1 cellular context compared by ENCODE assay signal in the genomic region with DNA sequence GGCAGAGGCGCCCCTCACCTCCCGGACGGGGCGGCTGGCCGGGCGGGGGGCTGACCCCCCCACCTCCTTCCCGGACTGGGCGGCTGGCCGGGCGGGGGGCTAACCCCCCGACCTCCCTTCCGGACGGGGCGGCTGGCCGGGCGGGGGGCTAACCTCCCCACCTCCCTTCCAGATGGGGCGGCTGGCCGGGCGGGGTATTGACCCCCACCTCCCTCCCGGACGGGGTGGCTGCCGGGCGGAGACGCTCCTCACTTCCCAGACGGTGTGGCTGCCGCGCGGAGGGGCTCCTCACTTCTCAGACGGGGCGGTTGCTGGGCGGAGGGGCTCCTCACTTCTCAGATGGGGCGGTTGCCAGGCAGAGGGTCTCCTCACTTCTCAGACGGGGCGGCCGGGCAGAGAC. TPM values are rescaled to one million over a fixed set of nuclear protein-coding genes. Genes with fewer than 3 reads are reported as not detected.
DNase-seq lines count a peak whose midpoint lies in the region; ATAC-seq lines count a peak whose summit lies in the region.
"Not testable (repeated sequence)": the region's sequence is repeated elsewhere in the genome, so short reads cannot be mapped to it uniquely, and the experiment has no call there.

No MANE protein-coding gene starts in this region.

- intact Hi-C loops in left cardiac atrium (cut with DNase I), result not testable (repeated sequence)

- not testable (repeated sequence) for ATAC-seq in left cardiac atrium

- peak; percentile 21 for DNase-seq in left cardiac atrium

RNA-seq across cellular contexts. Expression of gene ST6GALNAC3, which starts 37.8 kb away (rescaled TPM):
- total RNA-seq in left cardiac atrium, result 10 to 100 TPM in 1 of 2 donors, 1 to 10 TPM in 1; 4.6 to 13.3 TPM
